12 cellular contexts compared by ENCODE assay signal in genomic region chr1:54347955-54348699, GRCh38. TPM values are rescaled to one million over a fixed set of nuclear protein-coding genes. Genes with fewer than 3 reads are reported as not detected.
A peak's percentile ranks its signal among the peaks of the same experiment; 100 is the strongest.
DNase-seq lines count a peak whose midpoint lies in the region; ATAC-seq, FAIRE-seq and TF ChIP-seq lines count a peak whose summit lies in the region.
"Had no signal": no experiment of that assay in that cellular context is flagged by ENCODE, and none has a peak within 500 bp of the region (broad histone marks: within the 10 kb centered on the region; RNA-seq: fewer than 3 reads in every experiment).

No MANE protein-coding gene starts in this region.

- H2BK5ac ChIP-seq in H9 (ENCODE audit: insufficient read length, low read length): no peak overlapping the region

- no peaks in the 10 kb centered on the region for H3K27me3 ChIP-seq in pancreas
- H3K27me3 ChIP-seq in H9 (ENCODE audit: insufficient read depth, low read length): no peaks in the 10 kb centered on the region

- H3K79me2 ChIP-seq in H9 (ENCODE audit: insufficient read depth, low read length): peaks cover 23% of the 10 kb centered on the region; the same call in 1 of the 2 replicates

- H4K91ac ChIP-seq in H9 (ENCODE audit: insufficient read length, low read depth, low read length): no peak overlapping the region

- peaks cover 6% of the 10 kb centered on the region for H3K36me3 Mint-ChIP-seq in effector memory CD8-positive, alpha-beta T cell (ENCODE audit: insufficient read depth)
- peaks cover 6 to 44% (median 23%) of the 10 kb centered on the region in 3 experiments; a peak in 6 of 7 replicates for H3K36me3 Mint-ChIP-seq in H9 (ENCODE audit: insufficient read depth in 1 of 3, low read depth in 3 of 3)

- H3K36me3 ChIP-seq in pancreas: no peaks in the 10 kb centered on the region

- TF ChIP-seq CTCF in pancreas (IDR thresholded peaks at IDR 0.05): no peak
- no peak for TF ChIP-seq CTCF in H9 (conservative IDR thresholded peaks at IDR 0.05)

- ATAC-seq in effector memory CD8-positive, alpha-beta T cell (replicated peaks): no peak
- ATAC-seq in pancreas (peak; percentile 98 to 99 (median 98)), GM18519 (IDR thresholded peaks at IDR 0.05; ENCODE audit: low FRiP score, unreplicated experiment) (no peak), GM19397 (IDR thresholded peaks at IDR 0.05; ENCODE audit: unreplicated experiment) (no peak)
- ATAC-seq: A549 had no signal

- no peak overlapping the region for H2AK5ac ChIP-seq in H9 (ENCODE audit: insufficient read length, low read length)

- WGBS in pancreas, 2 donors: 12 to 24% methylated on average over 12 to 14 of the region's 14 CpGs
- WGBS in H9 (ENCODE audit: extremely low coverage, insufficient read length, low lambda C conversion rate): no CpG with 5 or more reads among the region's 14 CpGs

- H3K56ac ChIP-seq in H9 (ENCODE audit: insufficient read length, low read depth, low read length): no peak overlapping the region

- no peaks in the 10 kb centered on the region for H3K23me2 ChIP-seq in H9 (ENCODE audit: insufficient read length, low read depth, low read length, poor library complexity, severe bottlenecking)

- H2BK120ac ChIP-seq in H9 (ENCODE audit: low read depth, low read length, poor library complexity, severe bottlenecking): no peak overlapping the region

- no peak overlapping the region for H2BK15ac ChIP-seq in H9 (ENCODE audit: low read depth, low read length)

- H4K5ac ChIP-seq in H9 (ENCODE audit: insufficient read length, low read depth, low read length): no peak overlapping the region

- no peak overlapping the region for H2BK12ac ChIP-seq in H9 (ENCODE audit: insufficient read length, low read depth, low read length)

- DNase-seq in NCI-H2171 treated with DMSO at 0.1 percent for 48 hours (lab: John Stamatoyannopoulos, UW): peak; percentile 32
- DNase-seq in NCI-H2171 (lab: John Stamatoyannopoulos, UW): no peak
- DNase-seq in NCI-H2107 (lab: John Stamatoyannopoulos, UW): peak; percentile 47
- no peak for DNase-seq in effector memory CD8-positive, alpha-beta T cell
- DNase-seq in pancreas: peak; percentile 73 to 93 (median 91)
- no peak for DNase-seq in H9
- DNase-seq: effector memory CD4-positive, alpha-beta T cell; EL; T-cell had no signal

- H3K4me3 Mint-ChIP-seq in effector memory CD8-positive, alpha-beta T cell: no peak overlapping the region
- H3K4me3 Mint-ChIP-seq in H9: no peak overlapping the region
- H3K4me3 Mint-ChIP-seq: T-cell had no signal

- no peaks in the 10 kb centered on the region for H4K20me1 ChIP-seq in H9 (ENCODE audit: control insufficient read depth, insufficient read depth, insufficient read length)

- intact Hi-C loops in pancreas (cut with DNase I): no loop called here

- FAIRE-seq in pancreas (lab: Jason Lieb, UNC): no peak
- FAIRE-seq: A549 had no signal

- H2BK20ac ChIP-seq in H9 (ENCODE audit: low read depth, low read length, poor library complexity, severe bottlenecking): no peak overlapping the region

- H3K27ac ChIP-seq in pancreas: peak overlapping the region; percentile 39 to 78 (median 58)
- H3K27ac ChIP-seq in H9 (ENCODE audit: insufficient read length, low read depth, low read length): no peak overlapping the region
- H3K27ac ChIP-seq: A549 had no signal

- no peak overlapping the region for H3K14ac ChIP-seq in H9 (ENCODE audit: insufficient read depth, low read length)

- H3K27ac Mint-ChIP-seq in effector memory CD8-positive, alpha-beta T cell: peak overlapping the region; percentile 41 to 75
- H3K27ac Mint-ChIP-seq in H9: peak overlapping the region in 1 of 3 experiments; percentile 26; a peak in 2 of 7 replicates

- no peak overlapping the region for H3K9ac ChIP-seq in H9 (ENCODE audit: extremely low read depth, insufficient read length, low read length)

- no peak overlapping the region for H3K4me3 ChIP-seq in pancreas
- H3K4me3 ChIP-seq: A549 had no signal

- H3K4me1 ChIP-seq in pancreas (peaks cover 0 to 12% (median 11%) of the 10 kb centered on the region in 3 donors), H9 (ENCODE audit: insufficient read depth, low read length) (peaks cover 12% of the 10 kb centered on the region; the same call in 1 of the 2 replicates)
- H3K4me1 ChIP-seq: A549 had no signal

- no peak overlapping the region for H3K4me2 ChIP-seq in H9 (ENCODE audit: insufficient read depth, insufficient read length, low read length)
- H3K4me2 ChIP-seq: A549 had no signal

- no peak overlapping the region for H3T11ph ChIP-seq in H9 (ENCODE audit: low read length)

- no peak overlapping the region for H3K4ac ChIP-seq in H9 (ENCODE audit: low read depth, low read length)

- no peaks in the 10 kb centered on the region for H3K27me3 Mint-ChIP-seq in effector memory CD8-positive, alpha-beta T cell
- no peaks in the 10 kb centered on the region; the same call in 1 of the 2 replicates for H3K27me3 Mint-ChIP-seq in H9 (ENCODE audit: low read depth)
- H3K27me3 Mint-ChIP-seq: T-cell had no signal

- H3K23ac ChIP-seq in H9 (ENCODE audit: insufficient read length, low read depth, low read length): no peak overlapping the region

- H3K9me3 Mint-ChIP-seq in effector memory CD8-positive, alpha-beta T cell: no peaks in the 10 kb centered on the region
- H3K9me3 Mint-ChIP-seq in H9: no peaks in the 10 kb centered on the region
- H3K9me3 Mint-ChIP-seq: T-cell had no signal

- H3K9me3 ChIP-seq in pancreas (no peaks in the 10 kb centered on the region), H9 (ENCODE audit: control insufficient read depth, low read depth, low read length) (no peaks in the 10 kb centered on the region)
- H3K9me3 ChIP-seq: A549 had no signal

- H2AFZ ChIP-seq in H9 (ENCODE audit: low read length): no peak overlapping the region

- H3K79me1 ChIP-seq in H9 (ENCODE audit: insufficient read depth, low read depth, low read length, poor library complexity, severe bottlenecking): peaks cover 15% of the 10 kb centered on the region

- no peak overlapping the region for H3K18ac ChIP-seq in H9 (ENCODE audit: insufficient read length, low read depth, low read length)

- H3K4me1 Mint-ChIP-seq in effector memory CD8-positive, alpha-beta T cell (ENCODE audit: low read depth in 2 of 2): peaks cover 46 to 57% of the 10 kb centered on the region in 2 donors
- H3K4me1 Mint-ChIP-seq in H9: peaks cover 64 to 70% of the 10 kb centered on the region in 2 experiments

- no peak overlapping the region for H4K8ac ChIP-seq in H9 (replicated peaks; ENCODE audit: insufficient read length, low read depth, low read length)

RNA-seq across cellular contexts. Expression of gene SSBP3, which starts 58.1 kb away (rescaled TPM):
- total RNA-seq in pancreas: 10 to 100 TPM; 20.5 to 25.2 (median 22.9) TPM
- polyA plus RNA-seq in pancreas: 10 to 100 TPM; 16.4 to 31.0 TPM
- total RNA-seq in H9 (2021): 119 and 126 TPM in 2 replicates

Comparison
In these comparisons a context has a peak if more than half of its experiments do, and no peak if none do; other contexts are left out.
1. DNase-seq: peak in NCI-H2171 treated with DMSO at 0.1 percent for 48 hours (single experiment), NCI-H2107 (single experiment) and pancreas (6 of 6); none in NCI-H2171 (single experiment), effector memory CD8-positive, alpha-beta T cell (0 of 3) and H9 (single experiment).
2. ATAC-seq: peak in pancreas (4 of 4); none in effector memory CD8-positive, alpha-beta T cell (single experiment), GM18519 (single experiment) and GM19397 (single experiment).